8 cellular contexts compared by ENCODE assay signal in the genomic region with DNA sequence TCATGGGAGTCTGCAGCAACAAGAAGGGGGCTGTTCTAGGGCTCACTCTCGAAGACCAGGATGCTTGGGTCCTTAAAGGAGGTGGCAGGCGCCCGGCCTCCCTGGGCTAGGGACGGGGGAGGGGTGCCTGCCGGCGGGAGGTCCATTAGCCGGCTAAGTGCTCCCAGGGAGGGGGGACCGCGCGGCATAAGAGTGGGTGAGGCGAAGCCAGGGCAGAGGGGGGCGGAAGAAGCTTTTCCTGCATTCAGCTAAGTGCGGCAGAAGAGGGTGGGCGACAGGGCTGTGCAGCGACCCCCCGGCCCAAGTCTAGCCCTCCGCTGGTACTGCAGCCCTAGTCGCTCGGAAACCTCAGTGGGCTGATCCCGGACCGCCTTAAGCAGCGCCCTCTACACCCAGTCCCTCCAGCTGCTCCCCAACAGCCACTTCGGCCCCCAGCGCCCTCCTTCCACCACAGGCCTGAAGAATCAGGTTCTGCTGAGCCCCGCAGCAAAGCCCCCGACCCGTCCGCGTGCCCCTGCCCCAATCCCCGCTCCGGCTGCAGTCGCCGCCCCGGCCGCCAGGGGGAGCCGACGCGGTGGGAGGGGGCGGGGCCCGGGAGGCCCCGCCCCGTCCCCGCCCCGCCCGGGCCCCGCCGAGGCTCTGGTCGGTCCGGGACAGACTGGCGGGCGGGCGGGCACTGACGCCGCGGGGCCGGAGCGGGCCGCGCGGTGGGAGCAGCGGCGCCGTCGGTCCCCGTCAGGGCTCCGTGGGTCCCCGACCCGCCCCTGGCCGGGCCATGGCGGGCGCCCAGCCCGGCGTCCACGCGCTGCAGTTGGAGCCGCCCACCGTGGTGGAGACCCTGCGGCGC. TPM values are rescaled to one million over a fixed set of nuclear protein-coding genes. Genes with fewer than 3 reads are reported as not detected.
DNase-seq lines count a peak whose midpoint lies in the region; ATAC-seq and TF ChIP-seq lines count a peak whose summit lies in the region.

Gene PLCB3 (plus strand): TSS at position 656 of the 847 bp plus-strand sequence. CDS start 120 bp downstream, at position 776.

- H3K9me3 ChIP-seq in SJCRH30 (replicated peaks) (no peaks in the 10 kb centered on the region), heart right ventricle (no peaks in the 10 kb centered on the region)

- ATAC-seq in HG03066 (IDR thresholded peaks at IDR 0.05; ENCODE audit: low read depth, unreplicated experiment) (peak; percentile 48), heart right ventricle (peak; percentile 23 to 80 (median 50))

- H3K27me3 Mint-ChIP-seq in activated naive CD4-positive, alpha-beta T cell treated with anti-CD3 and anti-CD28 coated beads, Interleukin-2, amount 50 U/mL, for 24 hours, result no peaks in the 10 kb centered on the region

- no peaks in the 10 kb centered on the region for H3K36me3 Mint-ChIP-seq in activated naive CD4-positive, alpha-beta T cell treated with anti-CD3 and anti-CD28 coated beads, Interleukin-2, amount 50 U/mL, for 24 hours

- peak within 1 kb of the TSS; percentile 85 for H3K4me3 Mint-ChIP-seq in activated naive CD4-positive, alpha-beta T cell treated with anti-CD3 and anti-CD28 coated beads, Interleukin-2, amount 50 U/mL, for 24 hours

- peak; percentile 63 for DNase-seq in NCI-H146 (lab: John Stamatoyannopoulos, UW)
- no peak for DNase-seq in NCI-H146 treated with DMSO at 0.1 percent for 48 hours (lab: John Stamatoyannopoulos, UW; ENCODE audit: unreplicated experiment)
- DNase-seq in SJCRH30, result peak; percentile 44 to 65
- peak; percentile 40 to 69 for DNase-seq in heart right ventricle
- DNase-seq in posterior vena cava (ENCODE audit: low spot score), result no peak
- DNase-seq in GF-D8 (lab: John Stamatoyannopoulos, UW), result no peak

- H3K4me3 ChIP-seq in SJCRH30 (peak within 1 kb of the TSS; percentile 88), heart right ventricle (peak within 1 kb of the TSS; percentile 70 to 93 (median 84))

- no peaks in the 10 kb centered on the region for H3K9me3 Mint-ChIP-seq in activated naive CD4-positive, alpha-beta T cell treated with anti-CD3 and anti-CD28 coated beads, Interleukin-2, amount 50 U/mL, for 24 hours

- H3K27ac ChIP-seq in SJCRH30 (peak within 1 kb of the TSS; percentile 36; the same call in 1 of the 2 replicates), heart right ventricle (peak within 1 kb of the TSS; percentile 11 to 87 (median 82))

- H3K27me3 ChIP-seq in SJCRH30, result no peaks in the 10 kb centered on the region
- no peaks in the 10 kb centered on the region for H3K27me3 ChIP-seq in heart right ventricle

- H3K36me3 ChIP-seq in SJCRH30, result peaks cover 11% of the 10 kb centered on the region
- H3K36me3 ChIP-seq in heart right ventricle, result peaks cover 0 to 20% (median 8%) of the 10 kb centered on the region in 9 donors

- WGBS in heart right ventricle, 2 donors, result 1% methylated on average over 59 to 79 of the region's 79 CpGs

- H3K4me1 ChIP-seq in SJCRH30, result peaks cover 27% of the 10 kb centered on the region
- peaks cover 5 to 49% (median 41%) of the 10 kb centered on the region in 9 donors for H3K4me1 ChIP-seq in heart right ventricle

- intact Hi-C loops in heart right ventricle (cut with DNase I) (loop anchor here in 3 of 10 donors (1.0 to 5.0 kb wide), 4 partner anchors 16 to 51 kb away; partner anchors contain the start of gene CATSPERZ (in 1 of the 3)), posterior vena cava (cut with DNase I) (no loop called here)

- peaks cover 7% of the 10 kb centered on the region for H3K4me1 Mint-ChIP-seq in activated naive CD4-positive, alpha-beta T cell treated with anti-CD3 and anti-CD28 coated beads, Interleukin-2, amount 50 U/mL, for 24 hours

- H3K27ac Mint-ChIP-seq in activated naive CD4-positive, alpha-beta T cell treated with anti-CD3 and anti-CD28 coated beads, Interleukin-2, amount 50 U/mL, for 24 hours, result no peak within 1 kb of the TSS

- peak; percentile 67 to 93 (median 80) for TF ChIP-seq CTCF in heart right ventricle (IDR thresholded peaks at IDR 0.05)

RNA-seq across cellular contexts. Expression of gene PLCB3, which starts in this region (rescaled TPM):
- total RNA-seq in SJCRH30 (2014; rRNA removed; shearing (Covaris generic)), result 35.8 and 38.3 TPM in 2 replicates
- 10 to 100 TPM in 3 of 10 donors, 1 to 10 TPM in 7; 5.8 to 13.3 (median 8.7) TPM for total RNA-seq in heart right ventricle
- polyA plus RNA-seq in heart right ventricle, result 10 to 100 TPM in 1 of 2 donors, 1 to 10 TPM in 1; 9.5 to 13.1 TPM
- total RNA-seq in posterior vena cava, result 10 to 100 TPM; 26.1 to 28.3 TPM

Comparison
In these comparisons a context has a peak if more than half of its experiments do, and no peak if none do; other contexts are left out.
1. DNase-seq: peak in NCI-H146 (single experiment), SJCRH30 (2 of 2) and heart right ventricle (2 of 2); none in NCI-H146 treated with DMSO at 0.1 percent for 48 hours (single experiment), posterior vena cava (single experiment) and GF-D8 (single experiment).